ENCODE assay signal across 8 cellular contexts in the genomic region with DNA sequence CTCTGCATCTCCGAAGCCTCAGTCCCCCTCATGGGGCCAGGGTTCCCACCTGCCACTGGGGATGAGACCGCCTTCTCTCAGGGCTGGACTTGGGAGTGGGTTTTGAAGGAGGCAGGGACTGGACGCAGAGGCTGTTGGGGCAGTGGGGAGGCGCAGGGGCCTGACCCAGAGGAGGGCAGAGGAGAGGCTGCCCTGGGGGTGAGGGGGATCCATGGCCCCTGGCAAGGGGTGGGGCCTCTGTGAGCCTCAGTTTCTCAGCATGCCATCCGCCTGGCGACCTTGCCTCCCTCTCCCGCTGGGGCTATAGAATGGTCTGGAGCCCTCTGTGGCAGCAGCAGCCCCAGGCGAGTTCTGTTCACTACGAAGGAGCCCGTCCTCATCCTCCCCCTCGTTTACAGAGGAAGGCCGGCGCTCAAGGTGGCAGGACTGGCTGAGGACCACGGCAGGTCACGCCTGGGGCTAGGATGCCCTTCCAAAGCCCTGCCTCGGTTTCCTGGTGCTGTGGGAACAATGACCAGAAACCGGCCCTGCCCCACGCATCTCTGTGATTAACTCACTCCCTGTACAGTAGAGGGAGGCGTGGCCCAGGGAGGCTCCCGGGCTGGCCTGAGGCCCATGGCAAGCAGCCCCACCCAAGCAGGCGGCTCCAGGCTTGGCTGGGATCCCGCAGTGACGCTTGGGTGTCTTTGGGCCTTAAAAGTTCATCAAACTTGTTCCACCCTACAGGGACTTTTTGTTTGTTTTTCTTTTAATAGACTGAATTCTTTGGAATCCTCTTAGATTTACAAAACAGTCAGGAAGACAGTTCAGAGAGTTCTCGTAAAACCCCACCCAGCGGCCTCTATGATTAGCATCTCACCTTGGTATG. TPM values are rescaled to one million over a fixed set of nuclear protein-coding genes. Genes with fewer than 3 reads are reported as not detected.
DNase-seq lines count a peak whose midpoint lies in the region; ATAC-seq and TF ChIP-seq lines count a peak whose summit lies in the region.

No MANE protein-coding gene starts in this region.

- no peak overlapping the region for H2AK5ac ChIP-seq in trophoblast cell (ENCODE audit: low read length)

- peak overlapping the region; percentile 3 for H4K91ac ChIP-seq in trophoblast cell (ENCODE audit: low read depth, low read length)

- H3K27me3 ChIP-seq in PC-3 (ENCODE audit: low read length) (no peaks in the 10 kb centered on the region), trophoblast cell (ENCODE audit: insufficient read depth, low read length) (no peaks in the 10 kb centered on the region)

- WGBS in trophoblast cell (ENCODE audit: extremely low coverage, insufficient coverage, insufficient read length), result no CpG with 5 or more reads among the region's 25 CpGs

- H3K79me1 ChIP-seq in trophoblast cell (ENCODE audit: low read length), result no peaks in the 10 kb centered on the region

- peak overlapping the region; percentile 9; the same call in 1 of the 2 replicates for H3K4me3 ChIP-seq in PC-3 (ENCODE audit: low read length)
- H3K4me3 ChIP-seq in fibroblast of the aortic adventitia (ENCODE audit: low read depth, low read length), result no peak overlapping the region
- H3K4me3 ChIP-seq in trophoblast cell (ENCODE audit: low read depth, low read length), result no peak overlapping the region

- peak; percentile 80 for ATAC-seq in PC-3
- ATAC-seq in GM18858 (IDR thresholded peaks at IDR 0.05; ENCODE audit: unreplicated experiment), result no peak
- ATAC-seq in HG03342 (IDR thresholded peaks at IDR 0.05; ENCODE audit: unreplicated experiment), result no peak

- H3K4me2 ChIP-seq in PC-3 (ENCODE audit: low read length), result peak overlapping the region; percentile 51
- no peak overlapping the region for H3K4me2 ChIP-seq in trophoblast cell (ENCODE audit: low read length)

- peak overlapping the region; percentile 89 for H3K27ac ChIP-seq in PC-3 (ENCODE audit: low read length)
- no peak overlapping the region for H3K27ac ChIP-seq in trophoblast cell (ENCODE audit: low read depth, low read length)

- H4K12ac ChIP-seq in trophoblast cell (ENCODE audit: low read depth, low read length), result no peak overlapping the region

- BruUV-seq in PC-3 (replicated peaks; lab: Mats Ljungman, UMichigan), result no TSS peak

- H3K9me3 ChIP-seq in PC-3 (ENCODE audit: low read length), result no peaks in the 10 kb centered on the region
- peaks cover 3% of the 10 kb centered on the region for H3K9me3 ChIP-seq in trophoblast cell (ENCODE audit: insufficient read depth, low read depth, low read length)

- no peaks in the 10 kb centered on the region for H4K20me1 ChIP-seq in PC-3 (ENCODE audit: low read length)

- H3K36me3 ChIP-seq in PC-3 (ENCODE audit: low read depth, low read length) (no peaks in the 10 kb centered on the region), trophoblast cell (ENCODE audit: control insufficient read depth in 1 of 2, insufficient read depth in 2 of 2, low read length in 2 of 2) (no peaks in the 10 kb centered on the region)

- intact Hi-C loops in PC-3 (cut with micrococcal nuclease), result no loop called here

- H3K18ac ChIP-seq in trophoblast cell (ENCODE audit: low read length), result no peak overlapping the region

- peak; percentile 63 for DNase-seq in ELF-1 (ENCODE audit: low read depth, low spot score)
- DNase-seq in PC-3, result peak; percentile 97
- DNase-seq in fibroblast of the aortic adventitia (ENCODE audit: low read depth), result peak; percentile 87
- DNase-seq in trophoblast cell, result peak; percentile 86 to 87
- no peak for DNase-seq in SHP77 treated with DMSO at 0.1 percent for 48 hours (lab: John Stamatoyannopoulos, UW)
- DNase-seq in G401 (ENCODE audit: low spot score), result no peak

- peaks cover 58% of the 10 kb centered on the region for H3K4me1 ChIP-seq in PC-3 (ENCODE audit: insufficient read depth, low read length)
- H3K4me1 ChIP-seq in trophoblast cell (ENCODE audit: control insufficient read depth in 1 of 2, insufficient read depth in 2 of 2, low read length in 2 of 2), result peaks cover 8 to 12% of the 10 kb centered on the region in 2 experiments

- POLR2A ChIA-PET in PC-3 (lab: Charles Lee; ENCODE audit: unreplicated experiment), result no interaction called here

- H3K9me2 ChIP-seq in PC-3 (replicated peaks; ENCODE audit: low read length), result no peaks in the 10 kb centered on the region

- no peak overlapping the region for H3K23ac ChIP-seq in trophoblast cell (ENCODE audit: low read length)

- TF ChIP-seq CTCF in PC-3 (conservative IDR thresholded peaks at IDR 0.05; ENCODE audit: low read depth, low read length) (no peak), fibroblast of the aortic adventitia (IDR thresholded peaks at IDR 0.05; ENCODE audit: insufficient read depth, low read length) (no peak)

- CTCF ChIA-PET in PC-3 (lab: Charles Lee), result no interaction called here

- no peak overlapping the region for H2BK12ac ChIP-seq in trophoblast cell (ENCODE audit: low read length)

- no peak overlapping the region for H3K14ac ChIP-seq in trophoblast cell (ENCODE audit: low read length)

- H4K8ac ChIP-seq in trophoblast cell (ENCODE audit: low read depth, low read length), result no peak overlapping the region

- no peak overlapping the region for H2BK5ac ChIP-seq in trophoblast cell (ENCODE audit: low read depth, low read length, poor library complexity)

- H2AFZ ChIP-seq in PC-3 (ENCODE audit: low read length), result no peak overlapping the region
- no peak overlapping the region for H2AFZ ChIP-seq in trophoblast cell (ENCODE audit: insufficient read depth, low read length, poor library complexity)

- in situ Hi-C loops in G401 (cut with HindIII; ENCODE audit: low sequenced_read_pairs), result no loop called here

- H3F3A ChIP-seq in PC-3 (ENCODE audit: low read length, unreplicated experiment), result no peaks in the 10 kb centered on the region

- peak overlapping the region; percentile 73 for H3K9ac ChIP-seq in PC-3 (ENCODE audit: low read length)
- no peak overlapping the region for H3K9ac ChIP-seq in trophoblast cell (ENCODE audit: low read length)

- no peak overlapping the region for H2BK120ac ChIP-seq in trophoblast cell (ENCODE audit: insufficient read depth, low read length, poor library complexity)

- H3K4ac ChIP-seq in trophoblast cell (ENCODE audit: low read depth, low read length), result no peak overlapping the region

- no peaks in the 10 kb centered on the region for H3K79me2 ChIP-seq in PC-3 (ENCODE audit: low read length)
- H3K79me2 ChIP-seq in trophoblast cell (ENCODE audit: control insufficient read depth, insufficient read depth, low read length, poor library complexity), result no peaks in the 10 kb centered on the region

RNA-seq across cellular contexts. Expression of gene SH3TC1, which starts 16.0 kb away (rescaled TPM):
- total RNA-seq in PC-3 (2014; rRNA removed) (22.6 and 23.1 TPM in 2 replicates), fibroblast of the aortic adventitia (ENCODE audit: low replicate concordance) (0.41 and 1.5 TPM in 2 replicates)
- 12.8 and 13.1 TPM in 2 replicates for polyA plus RNA-seq in trophoblast cell (2013)
- total RNA-seq in G401 (2014; rRNA removed; shearing (Covaris generic)), result not detected in 2 replicates

RNA-seq across cellular contexts. Expression of gene ABLIM2, which starts 24.5 kb away (rescaled TPM):
- total RNA-seq in PC-3 (2014; rRNA removed) (3.2 and 3.6 TPM in 2 replicates), fibroblast of the aortic adventitia (ENCODE audit: low replicate concordance) (under 0.01 TPM in 1 of 2 replicates, not detected in the other)
- polyA plus RNA-seq in trophoblast cell (2013), result 3.0 and 3.2 TPM in 2 replicates
- total RNA-seq in G401 (2014; rRNA removed; shearing (Covaris generic)), result 0.37 and 1.3 TPM in 2 replicates

Comparison
In these comparisons a context has a peak if more than half of its experiments do, and no peak if none do; other contexts are left out.
1. DNase-seq: peak in ELF-1 (single experiment), PC-3 (single experiment), fibroblast of the aortic adventitia (single experiment) and trophoblast cell (2 of 2); none in SHP77 treated with DMSO at 0.1 percent for 48 hours (single experiment) and G401 (single experiment).